ENCODE assay signal across 8 cellular contexts in the genomic region with DNA sequence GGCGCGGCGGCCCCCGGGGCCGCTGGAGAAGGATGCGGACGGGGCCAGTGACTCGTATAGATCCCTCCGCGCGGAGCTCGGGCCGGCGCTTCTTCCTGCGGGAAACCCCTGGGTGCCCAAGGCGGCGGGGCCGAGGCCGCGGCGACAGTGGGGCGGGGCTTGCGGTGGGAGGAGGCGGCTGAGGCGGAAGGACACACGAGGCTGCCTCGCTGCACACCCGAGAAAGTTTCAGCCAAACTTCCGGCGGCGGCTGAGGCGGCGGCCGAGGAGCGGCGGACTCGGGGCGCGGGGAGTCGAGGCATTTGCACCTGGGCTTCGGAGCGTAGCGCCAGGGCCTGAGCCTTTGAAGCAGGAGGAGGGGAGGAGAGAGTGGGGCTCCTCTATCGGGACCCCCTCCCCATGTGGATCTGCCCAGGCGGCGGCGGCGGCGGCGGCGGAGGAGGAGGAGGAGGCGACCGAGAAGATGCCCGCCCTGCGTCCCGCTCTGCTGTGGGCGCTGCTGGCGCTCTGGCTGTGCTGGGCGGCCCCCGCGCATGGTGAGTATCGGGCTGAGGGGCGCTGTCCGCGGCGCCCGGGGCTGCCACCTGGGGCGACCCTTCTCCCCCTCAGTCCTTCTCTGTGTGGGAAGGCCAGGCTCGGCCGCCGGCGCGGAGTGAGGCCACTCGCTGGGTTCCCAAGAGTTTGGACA. TPM values are rescaled to one million over a fixed set of nuclear protein-coding genes. Genes with fewer than 3 reads are reported as not detected.
DNase-seq lines count a peak whose midpoint lies in the region; ATAC-seq, FAIRE-seq and TF ChIP-seq lines count a peak whose summit lies in the region.
"Not testable (repeated sequence)": the region's sequence is repeated elsewhere in the genome, so short reads cannot be mapped to it uniquely, and the experiment has no call there.

A gene (plus strand): TSS at position 231 of the 688 bp plus-strand sequence.

- FAIRE-seq in HepG2 (lab: Jason Lieb, UNC), result not testable (repeated sequence)

- H3K9me3 Mint-ChIP-seq in activated T-helper 1 cell treated with anti-CD3 and anti-CD28 coated beads, Interleukin-12 subunit alpha, Interleukin-12 subunit beta, Interleukin-2, Interleukin-4 antibody, amounts not matched to agents 30 ng/mL and 10 ng/mL and 1 ng/mL, durations not matched to agents 14 hours and 24 hours and 36 hours, result not testable (repeated sequence)

- H3K4me1 ChIP-seq in KMS-11 (ENCODE audit: low read depth, poor library complexity, severe bottlenecking); effector memory CD4-positive, alpha-beta T cell (ENCODE audit: control insufficient read depth, insufficient read depth, low read length, poor library complexity, severe bottlenecking); HepG2 (ENCODE audit: insufficient read depth, low read length); gastrocnemius medialis: not testable (repeated sequence)

- POLR2A ChIA-PET in HepG2 (lab: Yijun Ruan, JAX), result not testable (repeated sequence)

- H3K4me3 Mint-ChIP-seq in activated T-helper 1 cell treated with anti-CD3 and anti-CD28 coated beads, Interleukin-12 subunit alpha, Interleukin-12 subunit beta, Interleukin-2, Interleukin-4 antibody, amounts not matched to agents 30 ng/mL and 10 ng/mL and 1 ng/mL, durations not matched to agents 14 hours and 24 hours and 36 hours, result not testable (repeated sequence)

- H3K36me3 Mint-ChIP-seq in activated T-helper 1 cell treated with anti-CD3 and anti-CD28 coated beads, Interleukin-12 subunit alpha, Interleukin-12 subunit beta, Interleukin-2, Interleukin-4 antibody, amounts not matched to agents 30 ng/mL and 10 ng/mL and 1 ng/mL, durations not matched to agents 14 hours and 24 hours and 36 hours (ENCODE audit: low read depth), result not testable (repeated sequence)

- peak; percentile 95 for ATAC-seq in HepG2
- peak; percentile 54 to 56 for ATAC-seq in gastrocnemius medialis

- CTCF ChIA-PET in HepG2 (lab: Yijun Ruan, JAX; ENCODE audit: low intra/inter-chr PET ratio, low total read pairs), result not testable (repeated sequence)

- whole genome bisulfite sequencing in HepG2 (ENCODE audit: low lambda C conversion rate), result no CpG with 5 or more reads among the region's 74 CpGs

- not testable (repeated sequence) for TF ChIP-seq CTCF in KMS-11 (conservative IDR thresholded peaks at IDR 0.05; ENCODE audit: low read depth, low read length); HepG2 (CRISPR knock-in tag; IDR thresholded peaks at IDR 0.05); gastrocnemius medialis (IDR thresholded peaks at IDR 0.05 in 4 of 5, conservative IDR thresholded peaks at IDR 0.05 in 1 of 5)

- not testable (repeated sequence) for H3K27ac Mint-ChIP-seq in activated T-helper 1 cell treated with anti-CD3 and anti-CD28 coated beads, Interleukin-12 subunit alpha, Interleukin-12 subunit beta, Interleukin-2, Interleukin-4 antibody, amounts not matched to agents 30 ng/mL and 10 ng/mL and 1 ng/mL, durations not matched to agents 14 hours and 24 hours and 36 hours

- TF ChIP-seq EP300 in HepG2 (IDR thresholded peaks at IDR 0.05; ENCODE audit: low read depth in 2 of 2, low read length in 2 of 2); HepG2 (CRISPR knock-in tag; IDR thresholded peaks at IDR 0.05; ENCODE audit: borderline replicate concordance): not testable (repeated sequence)

- peak within 1 kb of the TSS; percentile 44; the same call in 1 of the 2 replicates for H2AFZ ChIP-seq in KMS-11 (ENCODE audit: low read depth)
- H2AFZ ChIP-seq in HepG2 (ENCODE audit: low read length), result not testable (repeated sequence)

- not testable (repeated sequence) for BruUV-seq in HepG2 (replicated peaks; lab: Mats Ljungman, UMichigan)

- not testable (repeated sequence) for TF ChIP-seq RAD21 in HepG2 (CRISPR knock-in tag; IDR thresholded peaks at IDR 0.05)

- H3K36me3 ChIP-seq in KMS-11 (ENCODE audit: insufficient read depth); effector memory CD4-positive, alpha-beta T cell (ENCODE audit: control insufficient read depth, insufficient read depth, low read length); HepG2 (replicated peaks in 1 of 2; ENCODE audit: control insufficient read depth in 1 of 2, insufficient read depth in 2 of 2, low read length in 2 of 2); gastrocnemius medialis: not testable (repeated sequence)

- not testable (repeated sequence) for H3K4me2 ChIP-seq in KMS-11
- H3K4me2 ChIP-seq in HepG2 (ENCODE audit: low read depth, low read length), result peak within 1 kb of the TSS; percentile 45

- not testable (repeated sequence) for H3K4me1 Mint-ChIP-seq in activated T-helper 1 cell treated with anti-CD3 and anti-CD28 coated beads, Interleukin-12 subunit alpha, Interleukin-12 subunit beta, Interleukin-2, Interleukin-4 antibody, amounts not matched to agents 30 ng/mL and 10 ng/mL and 1 ng/mL, durations not matched to agents 14 hours and 24 hours and 36 hours (ENCODE audit: low read depth)

- not testable (repeated sequence) for H3K9me3 ChIP-seq in effector memory CD4-positive, alpha-beta T cell (ENCODE audit: control insufficient read depth, low read length); HepG2 (ENCODE audit: low read length); gastrocnemius medialis

- H3K27me3 Mint-ChIP-seq in activated T-helper 1 cell treated with anti-CD3 and anti-CD28 coated beads, Interleukin-12 subunit alpha, Interleukin-12 subunit beta, Interleukin-2, Interleukin-4 antibody, amounts not matched to agents 30 ng/mL and 10 ng/mL and 1 ng/mL, durations not matched to agents 14 hours and 24 hours and 36 hours (ENCODE audit: insufficient read depth), result not testable (repeated sequence)

- intact Hi-C loops in activated T-helper 1 cell treated with anti-CD3 and anti-CD28 coated beads, Interleukin-12 subunit alpha, Interleukin-12 subunit beta, Interleukin-2, Interleukin-4 antibody, amounts not matched to agents 30 ng/mL and 10 ng/mL and 1 ng/mL, durations not matched to agents 14 hours and 24 hours and 36 hours (cut with micrococcal nuclease); HepG2 (cut with micrococcal nuclease; ENCODE audit: unreplicated experiment); gastrocnemius medialis (cut with DNase I; ENCODE audit: low total_unique reads): not testable (repeated sequence)

- peak; percentile 64 for DNase-seq in DMS 273 (lab: John Stamatoyannopoulos, UW; ENCODE audit: unreplicated experiment)
- peak; percentile 61 for DNase-seq in T follicular helper cell (ENCODE audit: low read depth)
- peak; percentile 33 for DNase-seq in activated T-helper 1 cell treated with anti-CD3 and anti-CD28 coated beads, Interleukin-12 subunit alpha, Interleukin-12 subunit beta, Interleukin-2, Interleukin-4 antibody, amounts not matched to agents 30 ng/mL and 10 ng/mL and 1 ng/mL, durations not matched to agents 14 hours and 24 hours and 36 hours (ENCODE audit: low spot score)
- DNase-seq in effector memory CD4-positive, alpha-beta T cell, result peak; percentile 66 to 77 (median 74)
- DNase-seq in HepG2 (ENCODE audit: low spot score), result peak; percentile 36
- peak in 1 of 2 donors; percentile 42 for DNase-seq in gastrocnemius medialis
- peak; percentile 33 for DNase-seq in stromal cell of bone marrow (ENCODE audit: low read depth)

- H3K4me3 ChIP-seq in KMS-11 (IDR thresholded peaks at IDR 0.05; ENCODE audit: insufficient read depth, low read depth, low read length), result not testable (repeated sequence)
- peak within 1 kb of the TSS; percentile 53 for H3K4me3 ChIP-seq in effector memory CD4-positive, alpha-beta T cell (ENCODE audit: insufficient read depth, low read depth, low read length, poor library complexity, severe bottlenecking)
- peak within 1 kb of the TSS; percentile 54 to 69 (median 67); a peak in 4 of 6 replicates for H3K4me3 ChIP-seq in HepG2 (replicated peaks in 1 of 3; ENCODE audit: insufficient read depth in 1 of 3, low read depth in 2 of 3, low read length in 3 of 3)
- peak within 1 kb of the TSS in 2 of 4 donors; percentile 63 to 76 for H3K4me3 ChIP-seq in gastrocnemius medialis

- H4K20me1 ChIP-seq in KMS-11 (ENCODE audit: insufficient read depth); HepG2 (ENCODE audit: insufficient read depth, low read length): not testable (repeated sequence)

- not testable (repeated sequence) for TF ChIP-seq POLR2A in HepG2 (IDR thresholded peaks at IDR 0.05; ENCODE audit: insufficient read depth in 1 of 2, low read depth in 2 of 2, low read length in 2 of 2); gastrocnemius medialis (IDR thresholded peaks at IDR 0.05)

- in situ Hi-C loops in HepG2 (cut with HindIII; ENCODE audit: extremely low pct_ligation_motif_present, low pct_unique_long_range_greater_than_20kb); gastrocnemius medialis (cut with MboI; ENCODE audit: low sequenced_read_pairs in 4 of 4): not testable (repeated sequence)

- H3K27me3 ChIP-seq in KMS-11 (ENCODE audit: insufficient read depth, low read depth); effector memory CD4-positive, alpha-beta T cell (replicated peaks; ENCODE audit: control insufficient read depth, insufficient read depth, low read length, poor library complexity, severe bottlenecking); HepG2 (ENCODE audit: control insufficient read depth in 1 of 2, insufficient read depth in 2 of 2, low read length in 2 of 2); gastrocnemius medialis: not testable (repeated sequence)

- not testable (repeated sequence) for H3K79me2 ChIP-seq in KMS-11 (ENCODE audit: insufficient read depth, low read depth); HepG2 (ENCODE audit: insufficient read depth, low read length)

- peak within 1 kb of the TSS; percentile 61; the same call in 1 of the 2 replicates for H3K9ac ChIP-seq in KMS-11
- H3K9ac ChIP-seq in HepG2 (ENCODE audit: insufficient read depth, low read depth, low read length), result not testable (repeated sequence)

- peak within 1 kb of the TSS; percentile 33; the same call in 1 of the 2 replicates for H3K27ac ChIP-seq in KMS-11
- H3K27ac ChIP-seq in effector memory CD4-positive, alpha-beta T cell (ENCODE audit: insufficient read depth, low read length, poor library complexity, severe bottlenecking), result peak within 1 kb of the TSS; percentile 63
- not testable (repeated sequence) for H3K27ac ChIP-seq in HepG2 (ENCODE audit: extremely low read length, insufficient read depth, low read length)
- peak within 1 kb of the TSS in 2 of 4 donors; percentile 82 to 85 for H3K27ac ChIP-seq in gastrocnemius medialis

RNA-seq across cellular contexts. Expression of the gene that starts here (rescaled TPM):
- 6.2 and 7.2 TPM in 2 replicates for total RNA-seq in activated T-helper 1 cell treated with anti-CD3 and anti-CD28 coated beads, Interleukin-12 subunit alpha, Interleukin-12 subunit beta, Interleukin-2, Interleukin-4 antibody, amounts not matched to agents 30 ng/mL and 10 ng/mL and 1 ng/mL, durations not matched to agents 14 hours and 24 hours and 36 hours
- total RNA-seq in HepG2 (2016; rRNA removed; fragmentation: Illumina TruSeq; extraction: Trizol) (3.9 and 6.4 TPM in 2 replicates), gastrocnemius medialis (1 to 10 TPM; 3.1 to 7.2 (median 6.6) TPM)
- total RNA-seq in HepG2 (2016; cell fraction: cytosol; rRNA removed; fragmentation: Illumina TruSeq; extraction: Trizol; ENCODE audit: low read depth), result 1.5 and 2.3 TPM in 2 replicates
- total RNA-seq in HepG2 (2016; cell fraction: insoluble cytoplasmic fraction; rRNA removed; fragmentation: Illumina TruSeq; extraction: Trizol), result 4.0 and 5.5 TPM in 2 replicates
- 2.3 and 2.5 TPM in 2 replicates for total RNA-seq in HepG2 (2016; cell fraction: membrane; rRNA removed; fragmentation: Illumina TruSeq; extraction: Trizol)
- 9.5 and 10.5 TPM in 2 replicates for total RNA-seq in HepG2 (2016; cell fraction: nucleus; rRNA removed; fragmentation: Illumina TruSeq; extraction: Trizol)
- 5.3 and 6.3 TPM in 2 replicates for polyA plus RNA-seq in HepG2 (2011; rRNA removed)
- 2.4 and 3.7 TPM in 2 replicates for polyA plus RNA-seq in HepG2 (2011; cell fraction: cytosol; rRNA removed)
- 11.4 and 13.2 TPM in 2 replicates for polyA plus RNA-seq in HepG2 (2011; cell fraction: nucleus; rRNA removed)
- 4.5 and 5.1 TPM in 2 replicates for polyA plus RNA-seq in HepG2 (2012)
- polyA plus RNA-seq in HepG2 (2016; cell fraction: cytosol; fragmentation: Illumina TruSeq; extraction: Trizol; ENCODE audit: low read depth), result 0.15 and 0.25 TPM in 2 replicates
- polyA plus RNA-seq in HepG2 (2016; cell fraction: insoluble cytoplasmic fraction; fragmentation: Illumina TruSeq; extraction: Trizol; ENCODE audit: low read depth), result 2.0 and 2.2 TPM in 2 replicates
- 0.38 and 0.56 TPM in 2 replicates for polyA plus RNA-seq in HepG2 (2016; cell fraction: membrane; fragmentation: Illumina TruSeq; extraction: Trizol; ENCODE audit: low read depth)
- 9.7 and 13.4 TPM in 2 replicates for polyA plus RNA-seq in HepG2 (2016; cell fraction: nucleus; fragmentation: Illumina TruSeq; extraction: Trizol; ENCODE audit: insufficient read depth, low read depth)
- 7.6 and 20.9 TPM in 2 replicates for polyA minus RNA-seq in HepG2 (2011; rRNA and poly(A)+ RNA removed; ENCODE audit: low replicate concordance)
- polyA minus RNA-seq in HepG2 (2011; cell fraction: cytosol; rRNA and poly(A)+ RNA removed), result 5.0 TPM in 2 replicates
- polyA minus RNA-seq in HepG2 (2011; cell fraction: nucleus; rRNA and poly(A)+ RNA removed), result 22.8 and 28.3 TPM in 2 replicates
